Comparison of ENCODE assay signal across 9 cellular contexts in genomic region chr19:12953456-12954149, GRCh38. TPM values are rescaled to one million over a fixed set of nuclear protein-coding genes. Genes with fewer than 3 reads are reported as not detected.
A peak's percentile ranks its signal among the peaks of the same experiment; 100 is the strongest.
DNase-seq lines count a peak whose midpoint lies in the region; ATAC-seq, FAIRE-seq and TF ChIP-seq lines count a peak whose summit lies in the region.
"Had no signal": no experiment of that assay in that cellular context is flagged by ENCODE, and none has a peak within 500 bp of the region (broad histone marks: within the 10 kb centered on the region; RNA-seq: fewer than 3 reads in every experiment).

No MANE protein-coding gene starts in this region.

- no peak for FAIRE-seq in astrocyte (lab: Jason Lieb, UNC)

- no peaks in the 10 kb centered on the region for H4K20me1 ChIP-seq in Karpas-422 (ENCODE audit: insufficient read depth, low read depth, low read length)
- peaks cover 20% of the 10 kb centered on the region for H4K20me1 ChIP-seq in astrocyte (ENCODE audit: insufficient read depth, low read length)

- no peak for ATAC-seq in GM18517 (IDR thresholded peaks at IDR 0.05; ENCODE audit: unreplicated experiment)
- ATAC-seq: body of pancreas had no signal

- peaks cover 36% of the 10 kb centered on the region for H3K79me2 ChIP-seq in Karpas-422 (ENCODE audit: low read length)
- H3K79me2 ChIP-seq in astrocyte (ENCODE audit: insufficient read depth, low read length), result peaks cover 64% of the 10 kb centered on the region

- peaks cover 39% of the 10 kb centered on the region for H3K4me1 ChIP-seq in Karpas-422 (ENCODE audit: low read length)
- H3K4me1 ChIP-seq in astrocyte (ENCODE audit: insufficient read depth, low read length), result peaks cover 29% of the 10 kb centered on the region

- H3K9me3 Mint-ChIP-seq in CD14-positive monocyte, result no peaks in the 10 kb centered on the region
- no peaks in the 10 kb centered on the region for H3K9me3 Mint-ChIP-seq in astrocyte (ENCODE audit: unreplicated experiment)
- H3K9me3 Mint-ChIP-seq in nephron progenitor cell, result no peaks in the 10 kb centered on the region

- no peak overlapping the region for H3K4me3 Mint-ChIP-seq in CD14-positive monocyte
- H3K4me3 Mint-ChIP-seq in astrocyte (ENCODE audit: unreplicated experiment), result no peak overlapping the region
- H3K4me3 Mint-ChIP-seq in nephron progenitor cell, result no peak overlapping the region

- intact Hi-C loops in CD14-positive monocyte (cut with micrococcal nuclease), result no loop called here

- H3K4me3 ChIP-seq in Karpas-422 (ENCODE audit: low read length) (no peak overlapping the region), astrocyte (ENCODE audit: insufficient read depth, low read depth, low read length) (no peak overlapping the region)
- H3K4me3 ChIP-seq: body of pancreas had no signal

- H3K4me1 Mint-ChIP-seq in CD14-positive monocyte, result peaks cover 58% of the 10 kb centered on the region
- H3K4me1 Mint-ChIP-seq in astrocyte (ENCODE audit: low read depth, unreplicated experiment), result peaks cover 16% of the 10 kb centered on the region
- H3K4me1 Mint-ChIP-seq in nephron progenitor cell, result peaks cover 39% of the 10 kb centered on the region

- TF ChIP-seq CTCF in CD14-positive monocyte (IDR thresholded peaks at IDR 0.05) (no peak), astrocyte (IDR thresholded peaks at IDR 0.05; ENCODE audit: insufficient read depth, low read depth, low read length) (no peak), nephron progenitor cell (IDR thresholded peaks at IDR 0.05) (no peak)

- DNase-seq in CD14-positive monocyte (ENCODE audit: low spot score) (no peak), Karpas-422 (no peak), astrocyte (ENCODE audit: low read depth) (no peak), nephron progenitor cell (no peak), germinal center (ENCODE audit: low spot score) (no peak), Kasumi-1 (lab: John Stamatoyannopoulos, UW) (no peak)
- no peak for DNase-seq in activated effector memory CD4-positive, alpha-beta T cell treated with anti-CD3 and anti-CD28 coated beads, Interleukin-2, amount 50 U/mL, for 16 hours
- DNase-seq: body of pancreas had no signal

- H3K36me3 ChIP-seq in Karpas-422 (ENCODE audit: insufficient read depth, low read length), result peaks cover 3% of the 10 kb centered on the region; the same call in 1 of the 2 replicates
- H3K36me3 ChIP-seq in astrocyte (ENCODE audit: insufficient read depth, low read length), result peaks cover 24% of the 10 kb centered on the region

- H3K9me3 ChIP-seq in Karpas-422 (ENCODE audit: low read length) (no peaks in the 10 kb centered on the region), astrocyte (ENCODE audit: insufficient read depth, low read depth, low read length) (no peaks in the 10 kb centered on the region)
- H3K9me3 ChIP-seq: body of pancreas had no signal

- no peak overlapping the region for H2AFZ ChIP-seq in Karpas-422 (ENCODE audit: low read length)
- no peak overlapping the region for H2AFZ ChIP-seq in astrocyte (ENCODE audit: low read depth, low read length)

- peak overlapping the region; percentile 87 for H3K9ac ChIP-seq in Karpas-422 (ENCODE audit: low read length)
- H3K9ac ChIP-seq in astrocyte (ENCODE audit: low read length), result peak overlapping the region; percentile 74

- peaks cover 40 to 58% of the 10 kb centered on the region in 2 donors for H3K36me3 Mint-ChIP-seq in CD14-positive monocyte
- peaks cover 5% of the 10 kb centered on the region for H3K36me3 Mint-ChIP-seq in astrocyte (ENCODE audit: low read depth, unreplicated experiment)
- H3K36me3 Mint-ChIP-seq in nephron progenitor cell (ENCODE audit: low read depth), result peaks cover 37% of the 10 kb centered on the region

- no peaks in the 10 kb centered on the region for H3K27me3 ChIP-seq in Karpas-422 (ENCODE audit: low read length)
- no peaks in the 10 kb centered on the region for H3K27me3 ChIP-seq in astrocyte (ENCODE audit: insufficient read depth, low read length)
- H3K27me3 ChIP-seq: body of pancreas had no signal

- no peaks in the 10 kb centered on the region for H3K9me2 ChIP-seq in Karpas-422 (replicated peaks; ENCODE audit: insufficient read depth, low read length)

- H3K27me3 Mint-ChIP-seq in CD14-positive monocyte (ENCODE audit: low read depth in 3 of 3) (peaks cover 0 to 1% (median 0%) of the 10 kb centered on the region in 3 donors), astrocyte (ENCODE audit: low read depth, unreplicated experiment) (no peaks in the 10 kb centered on the region), nephron progenitor cell (ENCODE audit: low read depth, poor library complexity) (no peaks in the 10 kb centered on the region)

- peak overlapping the region; percentile 73 for H3K4me2 ChIP-seq in Karpas-422 (ENCODE audit: low read depth, low read length, poor library complexity, severe bottlenecking)
- H3K4me2 ChIP-seq in astrocyte (ENCODE audit: low read length), result peak overlapping the region; percentile 71

- peak overlapping the region; percentile 56; the same call in 1 of the 2 replicates for H3K27ac ChIP-seq in Karpas-422 (ENCODE audit: low read length)
- H3K27ac ChIP-seq in astrocyte (ENCODE audit: low read depth, low read length), result peak overlapping the region; percentile 95

- H3K27ac Mint-ChIP-seq in CD14-positive monocyte (peak overlapping the region; percentile 70 to 96 (median 90)), astrocyte (ENCODE audit: unreplicated experiment) (peak overlapping the region; percentile 41), nephron progenitor cell (peak overlapping the region; percentile 69)

RNA-seq across cellular contexts. Expression of gene GADD45GIP1, which starts 3.4 kb away (rescaled TPM):
- polyA plus RNA-seq in CD14-positive monocyte, result 10 to 100 TPM; 31.6 to 42.4 TPM
- total RNA-seq in Karpas-422 (2014; rRNA removed; shearing (Covaris generic); ENCODE audit: low replicate concordance), result 23.2 and 66.6 TPM in 2 replicates
- 34.0 and 35.5 TPM in 2 replicates for total RNA-seq in astrocyte

RNA-seq across cellular contexts. Expression of gene RAD23A, which starts 7.9 kb away (rescaled TPM):
- polyA plus RNA-seq in CD14-positive monocyte, result 10 to 100 TPM; 45.5 to 55.3 TPM
- 130 and 144 TPM in 2 replicates for total RNA-seq in Karpas-422 (2014; rRNA removed; shearing (Covaris generic); ENCODE audit: low replicate concordance)
- 40.6 and 48.5 TPM in 2 replicates for total RNA-seq in astrocyte

RNA-seq across cellular contexts. Expression of gene CALR, which starts 15.2 kb away (rescaled TPM):
- polyA plus RNA-seq in CD14-positive monocyte, result 100 to 1,000 TPM; 109 to 133 TPM
- 547 and 681 TPM in 2 replicates for total RNA-seq in Karpas-422 (2014; rRNA removed; shearing (Covaris generic); ENCODE audit: low replicate concordance)
- 2,193 and 2,309 TPM in 2 replicates for total RNA-seq in astrocyte

RNA-seq across cellular contexts. Expression of gene DAND5, which starts 15.8 kb away (rescaled TPM):
- polyA plus RNA-seq in CD14-positive monocyte, result not detected
- 0.52 TPM in 1 of 2 replicates, not detected in the other for total RNA-seq in Karpas-422 (2014; rRNA removed; shearing (Covaris generic); ENCODE audit: low replicate concordance)
- total RNA-seq in astrocyte, result 0.14 TPM in 1 of 2 replicates, not detected in the other
- total RNA-seq: body of pancreas had no signal

RNA-seq across cellular contexts. Expression of gene FARSA, which starts 20.1 kb away (rescaled TPM):
- 10 to 100 TPM; 47.9 to 49.2 TPM for polyA plus RNA-seq in CD14-positive monocyte
- total RNA-seq in Karpas-422 (2014; rRNA removed; shearing (Covaris generic); ENCODE audit: low replicate concordance), result 59.7 and 92.6 TPM in 2 replicates
- total RNA-seq in astrocyte, result 76.7 and 80.4 TPM in 2 replicates
